ENCODE assay signal across 15 cellular contexts in genomic region chr12:6471992-6472366, GRCh38. TPM values are rescaled to one million over a fixed set of nuclear protein-coding genes. Genes with fewer than 3 reads are reported as not detected.
DNase-seq lines count a peak whose midpoint lies in the region; TF ChIP-seq lines count a peak whose summit lies in the region.
"Had no signal": no experiment of that assay in that cellular context is flagged by ENCODE, and none has a peak within 500 bp of the region (broad histone marks: within the 10 kb centered on the region; RNA-seq: fewer than 3 reads in every experiment).

No MANE protein-coding gene starts in this region.

- no peaks in the 10 kb centered on the region for H3K27me3 ChIP-seq in esophagus squamous epithelium
- H3K27me3 ChIP-seq: transverse colon had no signal

- no peaks in the 10 kb centered on the region for H3K9me3 ChIP-seq in esophagus squamous epithelium
- H3K9me3 ChIP-seq: transverse colon had no signal

- TF ChIP-seq POLR2A in esophagus squamous epithelium (IDR thresholded peaks at IDR 0.05), result no peak

- peaks cover 6% of the 10 kb centered on the region for H3K27me3 Mint-ChIP-seq in T-helper 1 cell treated with Interleukin-12 subunit alpha and Interleukin-12 subunit beta and Interleukin-4 antibody, amounts not matched to agents 30 μg/mL and 1 μg/mL, for 36 hours (ENCODE audit: low read depth)
- H3K27me3 Mint-ChIP-seq in IgD-negative memory B cell (peaks cover 1% of the 10 kb centered on the region), nephron (ENCODE audit: low read depth) (peaks cover 14% of the 10 kb centered on the region)

- peaks cover 24% of the 10 kb centered on the region for H3K36me3 Mint-ChIP-seq in T-helper 1 cell treated with Interleukin-12 subunit alpha and Interleukin-12 subunit beta and Interleukin-4 antibody, amounts not matched to agents 30 μg/mL and 1 μg/mL, for 36 hours (ENCODE audit: low read depth)
- H3K36me3 Mint-ChIP-seq in IgD-negative memory B cell (peaks cover 4% of the 10 kb centered on the region), nephron (ENCODE audit: low read depth) (no peaks in the 10 kb centered on the region)

- H3K9me3 Mint-ChIP-seq in T-helper 1 cell treated with Interleukin-12 subunit alpha and Interleukin-12 subunit beta and Interleukin-4 antibody, amounts not matched to agents 30 μg/mL and 1 μg/mL, for 36 hours, result peaks cover 4% of the 10 kb centered on the region
- H3K9me3 Mint-ChIP-seq in IgD-negative memory B cell, result no peaks in the 10 kb centered on the region
- peaks cover 3% of the 10 kb centered on the region for H3K9me3 Mint-ChIP-seq in nephron

- TF ChIP-seq CTCF in cardiac fibroblast (IDR thresholded peaks at IDR 0.05; ENCODE audit: low read depth, low read length) (no peak), nephron (IDR thresholded peaks at IDR 0.05; ENCODE audit: unreplicated experiment in 3 of 3) (no peak), esophagus squamous epithelium (IDR thresholded peaks at IDR 0.05) (no peak)

- H3K36me3 ChIP-seq in esophagus squamous epithelium, result no peaks in the 10 kb centered on the region
- H3K36me3 ChIP-seq: transverse colon had no signal

- H3K4me3 Mint-ChIP-seq in T-helper 1 cell treated with Interleukin-12 subunit alpha and Interleukin-12 subunit beta and Interleukin-4 antibody, amounts not matched to agents 30 μg/mL and 1 μg/mL, for 36 hours, result no peak overlapping the region
- H3K4me3 Mint-ChIP-seq in IgD-negative memory B cell (peak overlapping the region; percentile 0 to 96 (median 66)), nephron (peak overlapping the region; percentile 62 to 88 (median 69))

- no peak overlapping the region for H3K27ac ChIP-seq in substantia nigra (ENCODE audit: low read depth, low read length, poor library complexity, severe bottlenecking)
- no peak overlapping the region for H3K27ac ChIP-seq in esophagus squamous epithelium

- 47 to 53% methylated on average over 1 of the region's 1 CpG for WGBS in esophagus squamous epithelium, 2 donors

- H3K27ac Mint-ChIP-seq in T-helper 1 cell treated with Interleukin-12 subunit alpha and Interleukin-12 subunit beta and Interleukin-4 antibody, amounts not matched to agents 30 μg/mL and 1 μg/mL, for 36 hours, result peak overlapping the region; percentile 22
- H3K27ac Mint-ChIP-seq in IgD-negative memory B cell (no peak overlapping the region), nephron (no peak overlapping the region)

- H3K4me3 ChIP-seq in cardiac fibroblast (replicated peaks in 1 of 2; ENCODE audit: low read depth in 2 of 2, low read length in 2 of 2) (no peak overlapping the region), esophagus squamous epithelium (no peak overlapping the region)

- H3K4me1 Mint-ChIP-seq in T-helper 1 cell treated with Interleukin-12 subunit alpha and Interleukin-12 subunit beta and Interleukin-4 antibody, amounts not matched to agents 30 μg/mL and 1 μg/mL, for 36 hours (ENCODE audit: low read depth), result peaks cover 42% of the 10 kb centered on the region
- H3K4me1 Mint-ChIP-seq in IgD-negative memory B cell (peaks cover 23 to 33% (median 25%) of the 10 kb centered on the region in 3 donors), nephron (peaks cover 26% of the 10 kb centered on the region)

- intact Hi-C loops in esophagus squamous epithelium (cut with DNase I), result loop anchor here (10.0 kb wide), 1 partner anchor 63 kb away; the partner anchor contains the start of gene GAPDH

- peaks cover 6 to 48% (median 23%) of the 10 kb centered on the region in 3 donors for H3K4me1 ChIP-seq in esophagus squamous epithelium

- no peak for DNase-seq in T-helper 1 cell
- peak; percentile 15 to 89 for DNase-seq in cardiac fibroblast (ENCODE audit: low read depth in 2 of 2)
- DNase-seq in substantia nigra (lab: John Stamatoyannopoulos, UW), result no peak
- DNase-seq in hypothalamus (lab: John Stamatoyannopoulos, UW), result no peak
- DNase-seq in esophagus squamous epithelium (lab: John Stamatoyannopoulos, UW), result no peak
- DNase-seq: DMS153; hippocampal formation; NK-92 treated with Interleukin-12 subunit alpha and Interleukin-12 subunit beta, amount 100 ng/mL, for 24 hours; SIG-M5; transverse colon had no signal

RNA-seq across cellular contexts. Expression of gene VAMP1, which starts 1.5 kb away (rescaled TPM):
- polyA plus RNA-seq in IgD-negative memory B cell, result 8.1 TPM
- total RNA-seq in esophagus squamous epithelium, result 1 to 10 TPM; 1.2 to 9.1 (median 5.1) TPM

RNA-seq across cellular contexts. Expression of gene TAPBPL, which starts 20.1 kb away (rescaled TPM):
- polyA plus RNA-seq in IgD-negative memory B cell, result 125 TPM
- total RNA-seq in esophagus squamous epithelium, result 10 to 100 TPM in 3 of 4 donors, 1 to 10 TPM in 1; 7.7 to 25.6 (median 18.2) TPM

RNA-seq across cellular contexts. Expression of gene MRPL51, which starts 21.1 kb away (rescaled TPM):
- polyA plus RNA-seq in IgD-negative memory B cell, result 165 TPM
- 10 to 100 TPM; 36.3 to 95.5 (median 72.6) TPM for total RNA-seq in esophagus squamous epithelium

RNA-seq across cellular contexts. Expression of gene NCAPD2, which starts 21.9 kb away (rescaled TPM):
- 21.1 TPM for polyA plus RNA-seq in IgD-negative memory B cell
- total RNA-seq in esophagus squamous epithelium, result 10 to 100 TPM; 25.6 to 73.2 (median 55.9) TPM

RNA-seq across cellular contexts. Expression of gene CD27, which starts 27.2 kb away (rescaled TPM):
- 264 TPM for polyA plus RNA-seq in IgD-negative memory B cell
- 1 to 10 TPM in 3 of 4 donors, under 1 TPM in 1; 0.49 to 4.2 (median 2.9) TPM for total RNA-seq in esophagus squamous epithelium
- total RNA-seq: cardiac septum, osteocyte had no signal

Comparison
In these comparisons a context has a peak if more than half of its experiments do, and no peak if none do; other contexts are left out.
1. DNase-seq: peak in cardiac fibroblast (2 of 2); none in T-helper 1 cell (0 of 5), substantia nigra (0 of 49), hypothalamus (0 of 51) and esophagus squamous epithelium (single experiment).